ENCODE assay signal across 6 cellular contexts in the genomic region with DNA sequence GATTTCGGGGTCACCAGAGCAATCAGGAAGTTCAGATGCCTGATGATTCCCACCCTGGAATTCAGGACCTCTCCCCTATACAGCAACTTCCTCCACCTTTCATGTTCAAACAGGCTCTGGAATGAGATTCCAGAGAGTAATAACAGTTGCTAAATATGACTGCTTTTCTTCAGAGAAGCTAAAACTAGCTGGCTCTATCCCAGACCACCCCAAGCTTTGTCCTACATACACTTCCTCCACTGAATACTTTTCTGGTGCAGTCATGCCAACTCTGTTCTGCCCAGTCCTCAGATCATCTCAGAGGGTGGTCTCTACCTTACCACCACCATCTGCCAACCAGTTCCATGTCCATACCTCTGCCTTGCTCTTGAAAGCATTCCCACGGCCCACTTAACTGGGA. TPM values are rescaled to one million over a fixed set of nuclear protein-coding genes. Genes with fewer than 3 reads are reported as not detected.
"Had no signal": no experiment of that assay in that cellular context is flagged by ENCODE, and none has a peak within 500 bp of the region (broad histone marks: within the 10 kb centered on the region; RNA-seq: fewer than 3 reads in every experiment).

No MANE protein-coding gene starts in this region.

RNA-seq across cellular contexts. Expression of a gene that starts 27.2 kb away (rescaled TPM):
- total RNA-seq: activated naive CD8-positive, alpha-beta T cell treated with anti-CD3 and anti-CD28 coated beads, Interleukin-2, amount 10 ng/mL, durations not matched to agents 7 days and 5 days; activated T-cell treated with anti-CD3 and anti-CD28 coated beads, Interleukin-2, amount 50 U/mL, for 72 hours; aorta; ascending aorta; cardiac septum; chondrocyte had no signal

RNA-seq across cellular contexts. Expression of a gene that starts 52.0 kb away (rescaled TPM):
- total RNA-seq: ascending aorta had no signal
